In the genomic region with DNA sequence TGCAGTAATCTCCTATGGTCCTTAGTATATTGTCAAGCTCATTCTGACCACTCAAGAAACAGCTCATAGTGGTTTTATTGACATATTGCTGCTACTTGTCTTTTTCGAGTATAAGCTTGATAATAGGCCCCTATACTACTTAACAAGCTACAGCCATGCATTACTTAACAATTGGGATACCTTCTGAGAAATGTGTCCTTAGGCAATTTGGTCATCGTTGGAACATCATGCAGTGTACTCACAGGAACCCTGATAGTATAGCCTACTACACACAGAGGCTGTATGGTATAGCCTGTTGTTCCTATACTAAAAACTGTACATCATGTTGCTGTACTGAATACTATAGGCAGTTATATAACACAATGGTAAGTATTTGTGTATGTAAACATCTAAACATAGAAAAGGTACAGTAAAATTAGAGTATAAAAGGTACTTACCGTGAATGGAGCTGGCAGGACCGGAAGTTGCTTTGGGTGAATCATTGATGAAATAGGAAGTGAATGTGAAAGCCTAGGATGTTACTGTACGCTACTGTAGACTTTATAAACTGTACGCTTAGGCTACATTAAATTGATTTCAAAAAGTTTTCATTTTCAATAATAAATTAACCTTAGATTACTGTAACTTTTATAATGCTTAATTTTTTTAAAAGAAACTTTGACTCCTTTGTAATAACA, we compare ENCODE assay signal across 16 cellular contexts.
DNase-seq lines count a peak whose midpoint lies in the region; ATAC-seq and TF ChIP-seq lines count a peak whose summit lies in the region.
"Had no signal": no experiment of that assay in that cellular context is flagged by ENCODE, and none has a peak within 500 bp of the region (broad histone marks: within the 10 kb centered on the region; RNA-seq: fewer than 3 reads in every experiment).

No MANE protein-coding gene starts in this region.

- intact Hi-C loops in left ventricle myocardium inferior (cut with micrococcal nuclease), result no loop called here
- intact Hi-C loops in left ventricle myocardium superior (cut with micrococcal nuclease), result no loop called here

- no peaks in the 10 kb centered on the region for H3K9me3 ChIP-seq in left ventricle myocardium inferior (replicated peaks)
- H3K9me3 ChIP-seq: sigmoid colon, SJCRH30 had no signal

- H3K27me3 ChIP-seq in foreskin keratinocyte (no peaks in the 10 kb centered on the region), left ventricle myocardium inferior (ENCODE audit: low read depth) (no peaks in the 10 kb centered on the region)
- H3K27me3 ChIP-seq: hepatocyte, sigmoid colon, SJCRH30 had no signal

- TF ChIP-seq CTCF in foreskin keratinocyte (conservative IDR thresholded peaks at IDR 0.05) (no peak), left ventricle myocardium inferior (IDR thresholded peaks at IDR 0.05; ENCODE audit: borderline replicate concordance) (no peak)

- H3K4me1 ChIP-seq in foreskin keratinocyte, result peaks cover 9% of the 10 kb centered on the region
- peaks cover 10% of the 10 kb centered on the region for H3K4me1 ChIP-seq in left ventricle myocardium inferior
- H3K4me1 ChIP-seq: SJCRH30 had no signal

- ATAC-seq in GM18861 (IDR thresholded peaks at IDR 0.05; ENCODE audit: unreplicated experiment) (peak; percentile 83), GM21737 (IDR thresholded peaks at IDR 0.05; ENCODE audit: unreplicated experiment) (peak; percentile 76), HG03457 (IDR thresholded peaks at IDR 0.05; ENCODE audit: unreplicated experiment) (peak; percentile 61), foreskin keratinocyte (peak; percentile 42), left ventricle myocardium superior (no peak)

- H3K27ac ChIP-seq in foreskin keratinocyte (no peak overlapping the region), left ventricle myocardium inferior (replicated peaks) (no peak overlapping the region)
- H3K27ac ChIP-seq: hepatocyte, sigmoid colon, SJCRH30 had no signal

- no peaks in the 10 kb centered on the region for H3K36me3 ChIP-seq in left ventricle myocardium inferior
- H3K36me3 ChIP-seq: sigmoid colon had no signal

- DNase-seq in foreskin keratinocyte, result peak in 1 of 2 donors; percentile 59
- no peak for DNase-seq in DMS114 treated with DMSO at 0.1 percent for 48 hours (lab: John Stamatoyannopoulos, UW; ENCODE audit: unreplicated experiment)
- DNase-seq in left ventricle myocardium inferior, result no peak
- DNase-seq in HK-2 (ENCODE audit: unreplicated experiment), result no peak
- DNase-seq in left ventricle myocardium superior, result no peak
- DNase-seq: activated CD4-positive, alpha-beta T cell treated with anti-CD3 and anti-CD28 coated beads, Interleukin-2, amount 10 ng/mL, durations not matched to agents 7 days and 5 days; activated naive CD8-positive, alpha-beta T cell treated with anti-CD3 and anti-CD28 coated beads for 36 hours; CD4-positive, alpha-beta T cell; midbrain; NCI-H2081; sigmoid colon; SJCRH30 had no signal

- H3K4me3 ChIP-seq in left ventricle myocardium inferior, result no peak overlapping the region
- H3K4me3 ChIP-seq: hepatocyte, sigmoid colon, SJCRH30 had no signal
